8 cellular contexts compared by ENCODE assay signal in genomic region chr7:116528008-116528789, GRCh38. TPM values are rescaled to one million over a fixed set of nuclear protein-coding genes. Genes with fewer than 3 reads are reported as not detected.
A peak's percentile ranks its signal among the peaks of the same experiment; 100 is the strongest.
DNase-seq lines count a peak whose midpoint lies in the region; ATAC-seq and TF ChIP-seq lines count a peak whose summit lies in the region.

No MANE protein-coding gene starts in this region.

- peak; percentile 91 for DNase-seq in MCF 10A (ENCODE audit: unreplicated experiment)
- peak in 1 of 2 donors; percentile 57 for DNase-seq in left lung
- no peak for DNase-seq in type B pancreatic cell (ENCODE audit: extremely low spot score, unreplicated experiment)
- no peak for DNase-seq in COR-L47 (lab: John Stamatoyannopoulos, UW)
- no peak for DNase-seq in NCI-H774 (lab: John Stamatoyannopoulos, UW)
- no peak for DNase-seq in endodermal cell

- H3K27ac ChIP-seq in HUES64 (ENCODE audit: low read depth, low read length) (no peak overlapping the region), left lung (peak overlapping the region; percentile 90 to 94), endodermal cell (ENCODE audit: low read depth, low read length) (no peak overlapping the region)

- H3K36me3 Mint-ChIP-seq in MCF 10A (ENCODE audit: insufficient read depth, unreplicated experiment): peaks cover 80% of the 10 kb centered on the region
- H3K36me3 Mint-ChIP-seq in type B pancreatic cell: no peaks in the 10 kb centered on the region
- no peaks in the 10 kb centered on the region for H3K36me3 Mint-ChIP-seq in endodermal cell (ENCODE audit: low read depth)

- H3K4me1 Mint-ChIP-seq in MCF 10A (ENCODE audit: insufficient read depth, unreplicated experiment): peaks cover 22% of the 10 kb centered on the region
- peaks cover 10% of the 10 kb centered on the region for H3K4me1 Mint-ChIP-seq in type B pancreatic cell (ENCODE audit: unreplicated experiment)
- peaks cover 31% of the 10 kb centered on the region for H3K4me1 Mint-ChIP-seq in endodermal cell

- H3K36me3 ChIP-seq in HUES64 (ENCODE audit: insufficient read depth, low read length): peaks cover 20% of the 10 kb centered on the region; the same call in 1 of the 2 replicates
- H3K36me3 ChIP-seq in left lung: no peaks in the 10 kb centered on the region
- no peaks in the 10 kb centered on the region for H3K36me3 ChIP-seq in endodermal cell (ENCODE audit: control insufficient read depth, insufficient read depth, low read length)

- H3K9me3 ChIP-seq in HUES64 (ENCODE audit: insufficient read depth, low read depth, low read length): no peaks in the 10 kb centered on the region
- H3K9me3 ChIP-seq in left lung: no peaks in the 10 kb centered on the region
- H3K9me3 ChIP-seq in endodermal cell (ENCODE audit: control insufficient read depth, low read length): no peaks in the 10 kb centered on the region

- ATAC-seq in left lung (peak; percentile 10), HG03159 (IDR thresholded peaks at IDR 0.05; ENCODE audit: unreplicated experiment) (no peak)

- H3K4me1 ChIP-seq in HUES64 (ENCODE audit: insufficient read depth, low read length) (peaks cover 33% of the 10 kb centered on the region), left lung (peaks cover 12 to 57% of the 10 kb centered on the region in 2 donors), endodermal cell (ENCODE audit: control insufficient read depth, insufficient read depth, low read length) (peaks cover 4% of the 10 kb centered on the region)

- H3K27ac Mint-ChIP-seq in MCF 10A (ENCODE audit: low read depth, unreplicated experiment) (peak overlapping the region; percentile 90), type B pancreatic cell (no peak overlapping the region), endodermal cell (no peak overlapping the region)

- H3K9ac ChIP-seq in HUES64 (ENCODE audit: low read depth, low read length) (no peak overlapping the region), endodermal cell (ENCODE audit: extremely low read depth, low read length, poor library complexity, severe bottlenecking) (no peak overlapping the region)

- H3K9me3 Mint-ChIP-seq in MCF 10A (ENCODE audit: unreplicated experiment) (no peaks in the 10 kb centered on the region), type B pancreatic cell (no peaks in the 10 kb centered on the region), endodermal cell (no peaks in the 10 kb centered on the region)

- WGBS in HUES64: 53% methylated on average over 3 of the region's 3 CpGs
- WGBS in endodermal cell (ENCODE audit: insufficient coverage in 1 of 2, insufficient read length in 1 of 2), 2 experiments: 47 to 62% methylated on average over 2 to 3 of the region's 3 CpGs

- H3K4me3 ChIP-seq in HUES64 (ENCODE audit: low read length): peak overlapping the region; percentile 71; the same call in 1 of the 2 replicates
- H3K4me3 ChIP-seq in left lung: peak overlapping the region; percentile 51 to 57
- no peak overlapping the region for H3K4me3 ChIP-seq in endodermal cell (ENCODE audit: low read length)

- CTCF ChIA-PET in MCF 10A (lab: Yijun Ruan, JAX): interaction anchor here (0.7 to 6.3 kb wide), 12 partner anchors 13 to 357 kb away, joined by 3 to 108 read pairs (median 6); no protein-coding TSS in a partner anchor

- no TSS peak for BruUV-seq in MCF 10A (replicated peaks; lab: Mats Ljungman, UMichigan)

- intact Hi-C loops in MCF 10A (cut with micrococcal nuclease): loop anchor here (1.0 to 5.0 kb wide), 4 partner anchors 44 to 279 kb away; no protein-coding TSS in a partner anchor
- intact Hi-C loops in left lung (cut with DNase I): loop anchor here in 1 of 2 donors (10.0 kb wide), 1 partner anchor 273 kb away; no protein-coding TSS in a partner anchor

- H3K27me3 Mint-ChIP-seq in MCF 10A (ENCODE audit: insufficient read depth, unreplicated experiment) (no peaks in the 10 kb centered on the region), type B pancreatic cell (peaks cover 57% of the 10 kb centered on the region), endodermal cell (ENCODE audit: insufficient read depth) (peaks cover 22% of the 10 kb centered on the region)

- TF ChIP-seq CTCF in MCF 10A (IDR thresholded peaks at IDR 0.05; ENCODE audit: unreplicated experiment) (no peak), left lung (IDR thresholded peaks at IDR 0.05) (no peak), type B pancreatic cell (conservative IDR thresholded peaks at IDR 0.05) (no peak), endodermal cell (conservative IDR thresholded peaks at IDR 0.05) (no peak)

- H3K27me3 ChIP-seq in HUES64 (ENCODE audit: insufficient read depth, low read length) (peaks cover 31% of the 10 kb centered on the region), left lung (peaks cover 0 to 45% of the 10 kb centered on the region in 2 donors), endodermal cell (ENCODE audit: control insufficient read depth, insufficient read depth, low read length, poor library complexity, severe bottlenecking) (peaks cover 23% of the 10 kb centered on the region)

- POLR2A ChIA-PET in MCF 10A (lab: Yijun Ruan, JAX): interaction anchor here (0.5 to 6.4 kb wide), 26 partner anchors 12 to 316 kb away, joined by 3 to 241 read pairs (median 8); partner anchors contain the start of genes CAV2 and TES

- H3K4me3 Mint-ChIP-seq in MCF 10A (ENCODE audit: unreplicated experiment) (peak overlapping the region; percentile 99), type B pancreatic cell (peak overlapping the region; percentile 45), endodermal cell (no peak overlapping the region)

RNA-seq across cellular contexts. Expression of gene CAV1, which starts 3.4 kb away (rescaled TPM):
- 14.7 TPM for polyA plus RNA-seq in HUES64 (2013, experiment 1 of 2)
- polyA plus RNA-seq in HUES64 (2013, experiment 2 of 2): 12.9 TPM
- 225 and 267 TPM in 2 replicates for total RNA-seq in MCF 10A (2022)
- 100 to 1,000 TPM; 377 to 520 TPM for total RNA-seq in left lung
- 14.4 and 56.1 TPM in 2 replicates for total RNA-seq in type B pancreatic cell (ENCODE audit: low replicate concordance)
- 1 to 10 TPM; 4.9 to 8.8 TPM for total RNA-seq in endodermal cell
- polyA plus RNA-seq in endodermal cell (2013, experiment 1 of 2): 7.3 TPM
- 9.3 TPM for polyA plus RNA-seq in endodermal cell (2013, experiment 2 of 2)

RNA-seq across cellular contexts. Expression of gene CAV2, which starts 28.7 kb away (rescaled TPM):
- polyA plus RNA-seq in HUES64 (2013, experiment 1 of 2): 1.3 TPM
- 2.6 TPM for polyA plus RNA-seq in HUES64 (2013, experiment 2 of 2)
- 155 and 171 TPM in 2 replicates for total RNA-seq in MCF 10A (2022)
- total RNA-seq in left lung: 100 to 1,000 TPM; 162 to 210 TPM
- 12.8 and 36.0 TPM in 2 replicates for total RNA-seq in type B pancreatic cell (ENCODE audit: low replicate concordance)
- 1 to 10 TPM; 5.2 to 7.4 TPM for total RNA-seq in endodermal cell
- polyA plus RNA-seq in endodermal cell (2013, experiment 1 of 2): 3.4 TPM
- polyA plus RNA-seq in endodermal cell (2013, experiment 2 of 2): 3.9 TPM

Comparison
In these comparisons a context has a peak if more than half of its experiments do, and no peak if none do; other contexts are left out.
1. H3K27ac ChIP-seq: peak in left lung (2 of 2); none in HUES64 (single experiment) and endodermal cell (single experiment).